16 cellular contexts compared by ENCODE assay signal in the genomic region with DNA sequence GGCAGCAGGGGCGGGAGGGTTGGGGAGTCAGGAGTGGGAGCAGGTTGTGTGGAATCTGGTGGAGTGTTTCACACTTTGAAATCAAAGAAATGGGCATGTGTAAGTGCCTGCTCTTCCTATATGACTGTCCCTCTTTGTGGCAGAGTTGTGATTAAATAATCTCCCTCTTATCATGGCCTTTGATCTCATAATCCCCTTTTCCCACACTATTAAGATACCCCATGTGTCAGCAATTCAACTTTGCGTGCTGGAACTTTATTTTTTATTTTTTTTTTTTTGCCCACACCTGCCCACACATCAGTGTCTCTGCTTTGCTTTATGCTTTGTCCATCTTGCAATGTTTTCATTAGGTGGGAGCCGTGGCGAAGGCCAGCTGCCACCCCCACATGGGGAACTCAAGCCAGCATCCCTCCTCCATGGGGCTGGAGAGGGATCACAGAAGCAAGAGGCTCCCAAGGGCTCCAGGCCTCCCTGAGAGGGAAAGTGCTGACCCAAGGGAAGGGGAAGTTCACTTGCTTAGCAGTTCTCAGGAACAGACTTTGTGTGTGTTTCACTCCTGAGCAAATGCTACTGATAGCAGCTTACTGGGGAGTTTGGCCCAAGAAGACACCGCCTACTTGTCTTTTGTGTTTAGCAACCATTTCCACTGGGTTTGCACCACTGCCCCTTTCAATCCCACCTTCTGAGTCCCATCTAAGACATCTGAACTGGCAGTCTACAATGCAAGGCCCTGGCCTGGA.
"Had no signal": no experiment of that assay in that cellular context is flagged by ENCODE, and none has a peak within 500 bp of the region (broad histone marks: within the 10 kb centered on the region; RNA-seq: fewer than 3 reads in every experiment).

No MANE protein-coding gene starts in this region.

- H3K4me1 ChIP-seq: left lung, tibial nerve had no signal

- H3K9me3 ChIP-seq: left lung, mucosa of descending colon, right atrium auricular region, tibial nerve had no signal

- H3K27ac ChIP-seq: left lung, right atrium auricular region, tibial nerve had no signal

- ATAC-seq: left lung; mucosa of descending colon; naive thymus-derived CD4-positive, alpha-beta T cell had no signal

- H3K4me3 ChIP-seq: left lung, mucosa of descending colon, right atrium auricular region, tibial nerve had no signal

- DNase-seq: activated CD4-positive, alpha-beta T cell treated with anti-CD3 and anti-CD28 coated beads, Interleukin-2, amount 10 ng/mL, durations not matched to agents 7 days and 5 days; activated CD8-positive, alpha-beta memory T cell treated with anti-CD3 and anti-CD28 coated beads, Interleukin-2, amount 50 U/mL, for 48 hours; activated naive CD4-positive, alpha-beta T cell; aorta; cortex of kidney; erythroblast; left lung; mammary epithelial cell; mucosa of descending colon; naive thymus-derived CD4-positive, alpha-beta T cell; stimulated activated CD4-positive, alpha-beta T cell treated with anti-CD3 and anti-CD28 coated beads, Interleukin-15, amount 100 ng/mL, for 24 hours; stimulated activated CD4-positive, alpha-beta T cell treated with anti-CD3 and anti-CD28 coated beads, Interleukin-4, amount 100 ng/mL, for 1 hour; stimulated activated naive CD4-positive, alpha-beta T cell treated with Interleukin-2 at 50 U/mL for 16 hours; substantia nigra had no signal

- H3K36me3 ChIP-seq: left lung, right atrium auricular region, tibial nerve had no signal

- H3K27me3 ChIP-seq: left lung, right atrium auricular region, tibial nerve had no signal
